ENCODE assay signal across 1 cellular context in the genomic region with DNA sequence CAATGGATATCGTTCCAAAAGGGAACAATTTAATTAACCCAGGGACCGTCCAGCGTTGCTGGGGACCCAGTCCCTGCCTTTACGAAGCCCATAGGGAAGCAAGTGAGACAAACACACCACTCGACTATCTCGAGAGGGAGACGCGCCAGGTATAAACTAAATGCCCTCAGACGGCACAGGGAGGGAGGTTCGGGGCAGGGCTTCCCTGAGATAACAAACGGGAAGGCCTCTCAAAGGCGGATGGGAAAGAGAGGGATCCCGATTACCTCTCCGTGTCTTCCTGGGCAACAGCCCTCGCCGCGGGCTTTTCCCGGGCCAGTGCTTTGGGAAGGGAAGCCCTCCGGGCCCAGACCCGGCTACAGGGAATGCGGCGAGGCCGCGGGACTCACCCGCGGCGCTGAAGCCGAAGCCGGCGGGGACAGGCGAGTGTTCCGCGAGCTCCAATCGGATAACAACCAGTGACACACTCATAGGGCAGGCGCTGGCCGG.
TF ChIP-seq lines count a peak whose summit lies in the region.

No MANE protein-coding gene starts in this region.

TF ChIP-seq in K562, 482 proteins besides CTCF, POLR2A, EP300 and RAD21:
- TF ChIP-seq GATAD2A (IDR thresholded peaks at IDR 0.05), result no peak
- 0 out of 2 replicates have a peak, but pooled peaks have one; percentile 11 for TF ChIP-seq SMARCA4 (IDR thresholded peaks at IDR 0.05)
- TF ChIP-seq SMARCE1 (IDR thresholded peaks at IDR 0.05), result 0 out of 2 replicates have a peak, but pooled peaks have one; percentile 17
- no peak for TF ChIP-seq ZNF766 (CRISPR knock-in tag; conservative IDR thresholded peaks at IDR 0.05)
- 0 out of 2 replicates have a peak, but pooled peaks have one; percentile 2 for TF ChIP-seq HNRNPL (IDR thresholded peaks at IDR 0.05; ENCODE audit: low read depth, low read length)
- TF ChIP-seq SAP30 (IDR thresholded peaks at IDR 0.05; ENCODE audit: borderline replicate concordance, insufficient read depth, low read depth, low read length, poor library complexity, severe bottlenecking), result peak; percentile 83
- peak; percentile 60; the same call in 1 of the 2 replicates for TF ChIP-seq NFATC3 (IDR thresholded peaks at IDR 0.05)
- 0 out of 2 replicates have a peak, but pooled peaks have one; percentile 17 for TF ChIP-seq NBN (IDR thresholded peaks at IDR 0.05; ENCODE audit: low read depth)
- no peak for TF ChIP-seq FOXM1 (IDR thresholded peaks at IDR 0.05; ENCODE audit: low read depth)
- TF ChIP-seq FOXM1 (CRISPR knock-in tag; IDR thresholded peaks at IDR 0.05; ENCODE audit: low read depth), result 0 out of 2 replicates have a peak, but pooled peaks have one; percentile 3
- no peak for TF ChIP-seq ZNF699 (CRISPR knock-in tag; IDR thresholded peaks at IDR 0.05; ENCODE audit: insufficient replicate concordance)
- TF ChIP-seq, protein P1, sequence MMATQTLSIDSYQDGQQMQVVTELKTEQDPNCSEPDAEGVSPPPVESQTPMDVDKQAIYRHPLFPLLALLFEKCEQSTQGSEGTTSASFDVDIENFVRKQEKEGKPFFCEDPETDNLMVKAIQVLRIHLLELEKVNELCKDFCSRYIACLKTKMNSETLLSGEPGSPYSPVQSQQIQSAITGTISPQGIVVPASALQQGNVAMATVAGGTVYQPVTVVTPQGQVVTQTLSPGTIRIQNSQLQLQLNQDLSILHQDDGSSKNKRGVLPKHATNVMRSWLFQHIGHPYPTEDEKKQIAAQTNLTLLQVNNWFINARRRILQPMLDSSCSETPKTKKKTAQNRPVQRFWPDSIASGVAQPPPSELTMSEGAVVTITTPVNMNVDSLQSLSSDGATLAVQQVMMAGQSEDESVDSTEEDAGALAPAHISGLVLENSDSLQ (IDR thresholded peaks at IDR 0.05), result no peak
- TF ChIP-seq, protein P2, sequence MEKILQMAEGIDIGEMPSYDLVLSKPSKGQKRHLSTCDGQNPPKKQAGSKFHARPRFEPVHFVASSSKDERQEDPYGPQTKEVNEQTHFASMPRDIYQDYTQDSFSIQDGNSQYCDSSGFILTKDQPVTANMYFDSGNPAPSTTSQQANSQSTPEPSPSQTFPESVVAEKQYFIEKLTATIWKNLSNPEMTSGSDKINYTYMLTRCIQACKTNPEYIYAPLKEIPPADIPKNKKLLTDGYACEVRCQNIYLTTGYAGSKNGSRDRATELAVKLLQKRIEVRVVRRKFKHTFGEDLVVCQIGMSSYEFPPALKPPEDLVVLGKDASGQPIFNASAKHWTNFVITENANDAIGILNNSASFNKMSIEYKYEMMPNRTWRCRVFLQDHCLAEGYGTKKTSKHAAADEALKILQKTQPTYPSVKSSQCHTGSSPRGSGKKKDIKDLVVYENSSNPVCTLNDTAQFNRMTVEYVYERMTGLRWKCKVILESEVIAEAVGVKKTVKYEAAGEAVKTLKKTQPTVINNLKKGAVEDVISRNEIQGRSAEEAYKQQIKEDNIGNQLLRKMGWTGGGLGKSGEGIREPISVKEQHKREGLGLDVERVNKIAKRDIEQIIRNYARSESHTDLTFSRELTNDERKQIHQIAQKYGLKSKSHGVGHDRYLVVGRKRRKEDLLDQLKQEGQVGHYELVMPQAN (IDR thresholded peaks at IDR 0.05; ENCODE audit: borderline replicate concordance), result 0 out of 2 replicates have a peak, but pooled peaks have one; percentile 16
- TF ChIP-seq, protein P3, sequence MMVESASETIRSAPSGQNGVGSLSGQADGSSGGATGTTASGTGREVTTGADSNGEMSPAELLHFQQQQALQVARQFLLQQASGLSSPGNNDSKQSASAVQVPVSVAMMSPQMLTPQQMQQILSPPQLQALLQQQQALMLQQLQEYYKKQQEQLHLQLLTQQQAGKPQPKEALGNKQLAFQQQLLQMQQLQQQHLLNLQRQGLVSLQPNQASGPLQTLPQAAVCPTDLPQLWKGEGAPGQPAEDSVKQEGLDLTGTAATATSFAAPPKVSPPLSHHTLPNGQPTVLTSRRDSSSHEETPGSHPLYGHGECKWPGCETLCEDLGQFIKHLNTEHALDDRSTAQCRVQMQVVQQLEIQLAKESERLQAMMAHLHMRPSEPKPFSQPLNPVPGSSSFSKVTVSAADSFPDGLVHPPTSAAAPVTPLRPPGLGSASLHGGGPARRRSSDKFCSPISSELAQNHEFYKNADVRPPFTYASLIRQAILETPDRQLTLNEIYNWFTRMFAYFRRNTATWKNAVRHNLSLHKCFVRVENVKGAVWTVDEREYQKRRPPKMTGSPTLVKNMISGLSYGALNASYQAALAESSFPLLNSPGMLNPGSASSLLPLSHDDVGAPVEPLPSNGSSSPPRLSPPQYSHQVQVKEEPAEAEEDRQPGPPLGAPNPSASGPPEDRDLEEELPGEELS (CRISPR knock-in tag; IDR thresholded peaks at IDR 0.05; ENCODE audit: borderline replicate concordance), result 0 out of 2 replicates have a peak, but pooled peaks have one; percentile 50
- TF ChIP-seq ZC3H11A (IDR thresholded peaks at IDR 0.05; ENCODE audit: low read depth, low read length), result no peak
- TF ChIP-seq ZNF12 (CRISPR knock-in tag; IDR thresholded peaks at IDR 0.05), result peak; percentile 21; the same call in 1 of the 2 replicates
- 0 out of 2 replicates have a peak, but pooled peaks have one; percentile 64 for TF ChIP-seq ZBTB1 (CRISPR knock-in tag; IDR thresholded peaks at IDR 0.05; ENCODE audit: borderline replicate concordance, low read depth)
TF ChIP-seq in K562: peak in this region for 11.
